Comparison of ENCODE assay signal across 16 cellular contexts in genomic region chr2:181318504-181319280, GRCh38.
DNase-seq lines count a peak whose midpoint lies in the region; ATAC-seq, FAIRE-seq and TF ChIP-seq lines count a peak whose summit lies in the region.
"Had no signal": no experiment of that assay in that cellular context is flagged by ENCODE, and none has a peak within 500 bp of the region (broad histone marks: within the 10 kb centered on the region; RNA-seq: fewer than 3 reads in every experiment).

No MANE protein-coding gene starts in this region.

- in situ Hi-C loops in HAP-1 (cut with MboI; ENCODE audit: low sequenced_read_pairs) = no loop called here

- H3K4me3 ChIP-seq in HAP-1 = no peak overlapping the region
- no peak overlapping the region for H3K4me3 ChIP-seq in OCI-LY1 (ENCODE audit: low read depth, low read length, poor library complexity, severe bottlenecking)
- no peak overlapping the region for H3K4me3 ChIP-seq in neural progenitor cell
- H3K4me3 ChIP-seq: A549, GM12878 had no signal

- H3F3A ChIP-seq in OCI-LY1 (ENCODE audit: insufficient read depth, low read length) (no peaks in the 10 kb centered on the region), neural progenitor cell (ENCODE audit: low read depth) (no peaks in the 10 kb centered on the region)

- H2AFZ ChIP-seq in OCI-LY1 (ENCODE audit: low read length) = 0 out of 2 replicates have a peak overlapping the region, but pooled peaks have one; percentile 72
- no peak overlapping the region for H2AFZ ChIP-seq in neural progenitor cell (replicated peaks)

- H3K27me3 Mint-ChIP-seq in neural progenitor cell (ENCODE audit: insufficient read depth, low read depth) = peaks cover 5% of the 10 kb centered on the region
- H3K27me3 Mint-ChIP-seq: CD8-positive, alpha-beta memory T cell had no signal

- H3K9me3 Mint-ChIP-seq in neural progenitor cell = no peaks in the 10 kb centered on the region
- H3K9me3 Mint-ChIP-seq: CD8-positive, alpha-beta memory T cell; H9 had no signal

- H3K4me2 ChIP-seq in OCI-LY1 (ENCODE audit: low read length) (no peak overlapping the region), neural progenitor cell (no peak overlapping the region)
- H3K4me2 ChIP-seq: A549 had no signal

- peaks cover 7% of the 10 kb centered on the region for H3K4me1 Mint-ChIP-seq in neural progenitor cell

- H4K20me1 ChIP-seq in OCI-LY1 (ENCODE audit: insufficient read depth, low read length) = no peaks in the 10 kb centered on the region
- H4K20me1 ChIP-seq in neural progenitor cell (ENCODE audit: low read depth) = no peaks in the 10 kb centered on the region

- H3K4me3 Mint-ChIP-seq in neural progenitor cell = no peak overlapping the region
- H3K4me3 Mint-ChIP-seq: CD14-positive monocyte; CD8-positive, alpha-beta memory T cell; H9 had no signal

- no peaks in the 10 kb centered on the region for H3K36me3 Mint-ChIP-seq in neural progenitor cell
- H3K36me3 Mint-ChIP-seq: CD14-positive monocyte had no signal

- no peaks in the 10 kb centered on the region for H3K9me2 ChIP-seq in OCI-LY1 (ENCODE audit: low read depth, low read length)

- DNase-seq in D721Med (ENCODE audit: insufficient read length, low spot score) = no peak
- DNase-seq in HAP-1 (ENCODE audit: low spot score in 2 of 2) = peak; percentile 47 to 90
- DNase-seq in neural progenitor cell (ENCODE audit: low spot score) = peak; percentile 11
- DNase-seq in stimulated activated CD4-positive, alpha-beta T cell treated with anti-CD3 and anti-CD28 coated beads, Interleukin-12 subunit alpha, Interleukin-12 subunit beta, amount 100 ng/mL, for 4 hours = no peak
- no peak for DNase-seq in GM20000 (ENCODE audit: low spot score)
- DNase-seq: CD8-positive, alpha-beta memory T cell; DMS 273 treated with DMSO at 0.1 percent for 48 hours; DMS79; GOT3; H9 had no signal

- H3K9me3 ChIP-seq in HAP-1 (no peaks in the 10 kb centered on the region), OCI-LY1 (ENCODE audit: low read length) (no peaks in the 10 kb centered on the region), neural progenitor cell (ENCODE audit: low read depth) (no peaks in the 10 kb centered on the region)
- H3K9me3 ChIP-seq: A549 had no signal

- TF ChIP-seq CTCF in D721Med (IDR thresholded peaks at IDR 0.05; ENCODE audit: insufficient read depth, missing control alignments) = no peak
- TF ChIP-seq CTCF in OCI-LY1 (IDR thresholded peaks at IDR 0.05; ENCODE audit: low read length) = no peak
- TF ChIP-seq CTCF in neural progenitor cell (IDR thresholded peaks at IDR 0.05) = no peak
- no peak for TF ChIP-seq CTCF in GM20000 (IDR thresholded peaks at IDR 0.05; ENCODE audit: extremely low read depth, missing control alignments)

- H3K36me3 ChIP-seq in HAP-1 (replicated peaks) = no peaks in the 10 kb centered on the region
- no peaks in the 10 kb centered on the region for H3K36me3 ChIP-seq in OCI-LY1 (ENCODE audit: insufficient read depth, low read length)
- no peaks in the 10 kb centered on the region for H3K36me3 ChIP-seq in neural progenitor cell

- peak; percentile 66 for FAIRE-seq in D721Med (lab: Jason Lieb, UNC)
- FAIRE-seq: A549, GM12878, HTR-8/SVneo had no signal

- H3K27ac ChIP-seq in OCI-LY1 (ENCODE audit: low read depth, low read length, poor library complexity, severe bottlenecking) (no peak overlapping the region), neural progenitor cell (no peak overlapping the region)
- H3K27ac ChIP-seq: A549 had no signal

- H3K4me1 ChIP-seq in HAP-1 = peaks cover 18% of the 10 kb centered on the region
- H3K4me1 ChIP-seq in OCI-LY1 (ENCODE audit: insufficient read depth, low read length, severe bottlenecking) = peaks cover 16% of the 10 kb centered on the region
- H3K4me1 ChIP-seq in neural progenitor cell = peaks cover 9% of the 10 kb centered on the region
- H3K4me1 ChIP-seq: A549 had no signal

- no peak for ATAC-seq in HG03520 (IDR thresholded peaks at IDR 0.05; ENCODE audit: unreplicated experiment)
- ATAC-seq: A549, GM12878 had no signal

- H3K9ac ChIP-seq in OCI-LY1 (ENCODE audit: low read length) (no peak overlapping the region), neural progenitor cell (no peak overlapping the region)

- no peak overlapping the region for H3K27ac Mint-ChIP-seq in neural progenitor cell
- H3K27ac Mint-ChIP-seq: CD14-positive monocyte; CD8-positive, alpha-beta memory T cell; H9 had no signal

- H3K27me3 ChIP-seq in HAP-1 (ENCODE audit: low read depth) (no peaks in the 10 kb centered on the region), OCI-LY1 (ENCODE audit: insufficient read depth, low read length) (no peaks in the 10 kb centered on the region), neural progenitor cell (no peaks in the 10 kb centered on the region)

- no peaks in the 10 kb centered on the region for H3K79me2 ChIP-seq in OCI-LY1 (ENCODE audit: insufficient read depth, low read length)
- no peaks in the 10 kb centered on the region for H3K79me2 ChIP-seq in neural progenitor cell (ENCODE audit: low read depth)

Comparison
In these comparisons a context has a peak if more than half of its experiments do, and no peak if none do; other contexts are left out.
1. DNase-seq: peak in HAP-1 (2 of 2) and neural progenitor cell (single experiment); none in D721Med (single experiment), stimulated activated CD4-positive, alpha-beta T cell treated with anti-CD3 and anti-CD28 coated beads, Interleukin-12 subunit alpha, Interleukin-12 subunit beta, amount 100 ng/mL, for 4 hours (single experiment) and GM20000 (single experiment).